Comparison of ENCODE assay signal across 14 cellular contexts in the genomic region with DNA sequence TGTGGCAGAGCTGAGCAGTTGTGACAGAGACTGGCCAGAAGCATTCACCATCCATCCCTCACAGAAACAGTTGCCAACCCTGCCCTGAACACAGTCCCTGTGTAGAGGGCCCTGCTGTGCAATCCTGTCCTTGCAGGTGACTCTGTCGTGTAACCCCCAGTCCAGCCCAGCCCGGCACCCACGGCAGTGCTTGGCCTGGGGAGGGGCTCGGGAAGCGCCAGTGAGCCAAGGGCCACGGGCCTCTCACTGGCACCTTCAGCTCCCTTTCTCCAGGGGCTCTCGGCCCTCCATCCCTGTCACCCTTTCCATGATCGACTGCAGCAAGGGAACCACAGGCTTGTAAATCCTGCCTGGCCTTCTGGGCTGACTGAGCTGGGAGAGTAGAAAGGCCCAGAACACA. TPM values are rescaled to one million over a fixed set of nuclear protein-coding genes. Genes with fewer than 3 reads are reported as not detected.
DNase-seq lines count a peak whose midpoint lies in the region; ATAC-seq and TF ChIP-seq lines count a peak whose summit lies in the region.
"Had no signal": no experiment of that assay in that cellular context is flagged by ENCODE, and none has a peak within 500 bp of the region (broad histone marks: within the 10 kb centered on the region; RNA-seq: fewer than 3 reads in every experiment).

No MANE protein-coding gene starts in this region.

- H3K4me3 ChIP-seq in aorta (ENCODE audit: low read length in 2 of 2): no peak overlapping the region
- H3K4me3 ChIP-seq: BLaER1 treated with 17β-estradiol and CSF1 and Interleukin-3, amounts not matched to agents 10 nM and 100 nM had no signal

- no peak overlapping the region for H3K4me3 Mint-ChIP-seq in glutamatergic neuron (ENCODE audit: unreplicated experiment)
- no peak overlapping the region for H3K4me3 Mint-ChIP-seq in neural crest cell
- H3K4me3 Mint-ChIP-seq in type B pancreatic cell: no peak overlapping the region
- H3K4me3 Mint-ChIP-seq: CD4-positive, CD25-positive, alpha-beta regulatory T cell had no signal

- 80 to 83% methylated on average over 8 of the region's 8 CpGs for WGBS in aorta, 2 donors

- H3K27ac ChIP-seq in aorta (ENCODE audit: low read depth in 1 of 2, low read length in 2 of 2): no peak overlapping the region

- H3K27me3 Mint-ChIP-seq in glutamatergic neuron (ENCODE audit: unreplicated experiment): peaks cover 16% of the 10 kb centered on the region
- no peaks in the 10 kb centered on the region for H3K27me3 Mint-ChIP-seq in neural crest cell (ENCODE audit: low read depth)
- H3K27me3 Mint-ChIP-seq in type B pancreatic cell: no peaks in the 10 kb centered on the region
- H3K27me3 Mint-ChIP-seq: CD4-positive, CD25-positive, alpha-beta regulatory T cell had no signal

- H3K9me3 ChIP-seq in aorta (ENCODE audit: control insufficient read depth, low read length): no peaks in the 10 kb centered on the region
- H3K9me3 ChIP-seq: BLaER1 treated with 17β-estradiol and CSF1 and Interleukin-3, amounts not matched to agents 10 nM and 100 nM had no signal

- H3K9me3 Mint-ChIP-seq in glutamatergic neuron (ENCODE audit: unreplicated experiment): peaks cover 14% of the 10 kb centered on the region
- no peaks in the 10 kb centered on the region for H3K9me3 Mint-ChIP-seq in neural crest cell
- no peaks in the 10 kb centered on the region for H3K9me3 Mint-ChIP-seq in type B pancreatic cell
- H3K9me3 Mint-ChIP-seq: CD4-positive, CD25-positive, alpha-beta regulatory T cell had no signal

- H3K4me1 Mint-ChIP-seq in glutamatergic neuron (ENCODE audit: low read depth, unreplicated experiment) (peaks cover 48% of the 10 kb centered on the region), neural crest cell (peaks cover 3% of the 10 kb centered on the region), type B pancreatic cell (ENCODE audit: unreplicated experiment) (peaks cover 4% of the 10 kb centered on the region)
- H3K4me1 Mint-ChIP-seq: CD4-positive, CD25-positive, alpha-beta regulatory T cell had no signal

- peaks cover 0 to 2% of the 10 kb centered on the region in 2 donors for H3K36me3 ChIP-seq in aorta (ENCODE audit: control insufficient read depth in 1 of 2, insufficient read depth in 2 of 2, low read length in 1 of 2)

- H3K27me3 ChIP-seq in aorta (ENCODE audit: control insufficient read depth in 1 of 2, insufficient read depth in 2 of 2, low read length in 1 of 2): no peaks in the 10 kb centered on the region
- H3K27me3 ChIP-seq: BLaER1 treated with 17β-estradiol and CSF1 and Interleukin-3, amounts not matched to agents 10 nM and 100 nM had no signal

- no peaks in the 10 kb centered on the region for H3K4me1 ChIP-seq in aorta (ENCODE audit: control insufficient read depth in 1 of 2, insufficient read depth in 2 of 2, low read length in 2 of 2)

- DNase-seq in left ventricle myocardium superior (peak; percentile 7), cardiac septum (ENCODE audit: low spot score) (no peak), glutamatergic neuron (peak; percentile 8), neural crest cell (ENCODE audit: low read depth, low spot score) (no peak), aorta (peak; percentile 34 to 53), type B pancreatic cell (ENCODE audit: extremely low spot score, unreplicated experiment) (no peak)
- DNase-seq: 8988T; AML-193; CD4-positive, CD25-positive, alpha-beta regulatory T cell; GF-D8; HCEC 1CT had no signal

- H3K36me3 Mint-ChIP-seq in glutamatergic neuron (ENCODE audit: unreplicated experiment): peaks cover 9% of the 10 kb centered on the region
- peaks cover 3% of the 10 kb centered on the region for H3K36me3 Mint-ChIP-seq in neural crest cell (ENCODE audit: low read depth)
- peaks cover 13% of the 10 kb centered on the region for H3K36me3 Mint-ChIP-seq in type B pancreatic cell

- H3K27ac Mint-ChIP-seq in glutamatergic neuron (ENCODE audit: unreplicated experiment) (no peak overlapping the region), neural crest cell (ENCODE audit: unreplicated experiment) (peak overlapping the region; percentile 27), type B pancreatic cell (no peak overlapping the region)

- no peak for ATAC-seq in left ventricle myocardium superior
- ATAC-seq in aorta (ENCODE audit: low FRiP score): no peak
- ATAC-seq in HG02798 (IDR thresholded peaks at IDR 0.05; ENCODE audit: poor library complexity, unreplicated experiment): no peak
- no peak for ATAC-seq in HG03520 (IDR thresholded peaks at IDR 0.05; ENCODE audit: unreplicated experiment)

- TF ChIP-seq CTCF in glutamatergic neuron (IDR thresholded peaks at IDR 0.05; ENCODE audit: partially characterized antibody, unreplicated experiment): no peak
- no peak for TF ChIP-seq CTCF in neural crest cell (conservative IDR thresholded peaks at IDR 0.05)
- no peak for TF ChIP-seq CTCF in type B pancreatic cell (conservative IDR thresholded peaks at IDR 0.05)

- intact Hi-C loops in left ventricle myocardium superior (cut with micrococcal nuclease) (no loop called here), cardiac septum (cut with DNase I) (no loop called here), aorta (cut with DNase I) (no loop called here)

RNA-seq across cellular contexts. Expression of gene RRBP1, which starts 53.0 kb away (rescaled TPM):
- total RNA-seq in left ventricle myocardium superior: 35.6 TPM
- total RNA-seq in cardiac septum: 46.7 TPM
- total RNA-seq in glutamatergic neuron (ENCODE audit: unreplicated experiment): 63.3 TPM
- total RNA-seq in neural crest cell: 46.7 and 50.9 TPM in 2 replicates
- 100 to 1,000 TPM; 165 to 178 TPM for total RNA-seq in aorta
- polyA plus RNA-seq in aorta: 10 to 100 TPM; 19.3 to 78.6 TPM
- 161 and 230 TPM in 2 replicates for total RNA-seq in type B pancreatic cell (ENCODE audit: low replicate concordance)

RNA-seq across cellular contexts. Expression of gene DSTN, which starts 59.1 kb away (rescaled TPM):
- 836 TPM for total RNA-seq in left ventricle myocardium superior
- total RNA-seq in cardiac septum: 569 TPM
- total RNA-seq in glutamatergic neuron (ENCODE audit: unreplicated experiment): 233 TPM
- total RNA-seq in neural crest cell: 91.9 and 98.7 TPM in 2 replicates
- total RNA-seq in aorta: 1,000 to 10,000 TPM; 1,041 to 1,932 TPM
- 1,000 to 10,000 TPM; 2,289 to 5,298 TPM for polyA plus RNA-seq in aorta
- 193 and 287 TPM in 2 replicates for total RNA-seq in type B pancreatic cell (ENCODE audit: low replicate concordance)

Comparison
In these comparisons a context has a peak if more than half of its experiments do, and no peak if none do; other contexts are left out.
1. DNase-seq: peak in left ventricle myocardium superior (single experiment), glutamatergic neuron (single experiment) and aorta (2 of 2); none in cardiac septum (single experiment), neural crest cell (single experiment) and type B pancreatic cell (single experiment).